In the genomic region with DNA sequence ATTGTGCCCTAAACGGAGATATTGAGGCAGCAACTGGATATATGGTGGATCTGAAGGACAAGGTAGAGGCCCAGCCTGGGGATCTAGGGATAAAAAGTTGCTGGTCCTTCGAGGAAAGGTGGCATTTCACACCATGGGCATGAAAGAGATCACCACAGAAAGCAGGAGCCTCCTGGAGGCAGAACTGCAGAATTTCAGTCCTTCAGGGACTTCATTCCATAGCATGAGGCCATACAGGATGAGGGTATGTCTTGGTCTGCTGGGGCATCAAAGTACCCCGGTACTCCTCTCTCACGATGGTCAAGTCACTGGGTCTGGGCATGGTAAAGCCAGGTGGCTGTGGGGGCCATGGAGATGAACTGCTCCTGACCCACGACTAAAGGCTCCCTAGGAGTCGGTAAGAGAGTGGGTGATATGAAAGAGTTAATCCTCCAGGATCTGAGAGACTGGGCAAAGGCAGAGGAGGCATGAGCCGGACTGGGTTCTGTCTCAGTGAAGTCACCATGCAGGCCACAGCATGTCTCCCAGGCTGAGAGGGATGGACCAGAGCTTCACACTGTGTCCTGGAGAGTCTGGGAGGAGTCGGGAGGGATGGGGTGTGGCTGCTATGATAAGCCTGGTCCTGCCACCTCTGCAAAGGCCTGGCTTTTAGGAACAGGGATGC, we compare ENCODE assay signal across 17 cellular contexts. TPM values are rescaled to one million over a fixed set of nuclear protein-coding genes. Genes with fewer than 3 reads are reported as not detected.
"Had no signal": no experiment of that assay in that cellular context is flagged by ENCODE, and none has a peak within 500 bp of the region (broad histone marks: within the 10 kb centered on the region; RNA-seq: fewer than 3 reads in every experiment).

No MANE protein-coding gene starts in this region.

- H2AFZ ChIP-seq: parathyroid adenoma had no signal

- H3K27ac ChIP-seq: brain microvascular endothelial cell, gastrocnemius medialis, parathyroid adenoma, stomach, thoracic aorta had no signal

- DNase-seq: activated CD4-positive, alpha-beta T cell treated with anti-CD3 and anti-CD28 coated beads, Interleukin-2, amount 50 U/mL, for 48 hours; activated CD8-positive, alpha-beta memory T cell treated with anti-CD3 and anti-CD28 coated beads, Interleukin-2, amount 10 ng/mL, durations not matched to agents 7 days and 5 days; activated effector memory CD4-positive, alpha-beta T cell treated with Interleukin-2 at 50 U/mL for 16 hours; activated T-cell treated with anti-CD3 and anti-CD28 coated beads, Interleukin-2, amount 50 U/mL, for 24 hours; brain microvascular endothelial cell; endodermal cell; gastrocnemius medialis; kidney glomerular epithelial cell; retina; stomach; T-helper 2 cell had no signal

- ATAC-seq: activated CD4-positive, CD25-positive, alpha-beta regulatory T cell treated with anti-CD3 and anti-CD28 coated beads, Interleukin-2, amount 50 U/mL, for 24 hours; activated CD8-positive, alpha-beta memory T cell treated with anti-CD3 and anti-CD28 coated beads, Interleukin-2, amount 10 ng/mL, durations not matched to agents 7 days and 5 days; activated naive CD4-positive, alpha-beta T cell treated with anti-CD3 and anti-CD28 coated beads, Interleukin-2, amount 50 U/mL, for 72 hours; gastrocnemius medialis had no signal

- H3K27me3 ChIP-seq: brain microvascular endothelial cell, gastrocnemius medialis, stomach had no signal

- H3K4me3 ChIP-seq: gastrocnemius medialis, stomach, thoracic aorta had no signal

- H3K9me3 ChIP-seq: gastrocnemius medialis, stomach, thoracic aorta had no signal

- H3K9ac ChIP-seq: parathyroid adenoma had no signal

- H3K79me2 ChIP-seq: parathyroid adenoma had no signal

- H3K4me1 ChIP-seq: gastrocnemius medialis, parathyroid adenoma, stomach had no signal

- H3K36me3 ChIP-seq: brain microvascular endothelial cell, gastrocnemius medialis, stomach, thoracic aorta had no signal

RNA-seq across cellular contexts. Expression of a gene that starts 5.8 kb away (rescaled TPM):
- polyA plus RNA-seq: fibroblast of lung, liver had no signal

RNA-seq across cellular contexts. Expression of a gene that starts 29.3 kb away (rescaled TPM):
- polyA plus RNA-seq: fibroblast of lung, liver, stomach had no signal

RNA-seq across cellular contexts. Expression of a gene that starts 42.7 kb away (rescaled TPM):
- polyA plus RNA-seq: fibroblast of lung, liver had no signal
